21 cellular contexts compared by ENCODE assay signal in the genomic region with DNA sequence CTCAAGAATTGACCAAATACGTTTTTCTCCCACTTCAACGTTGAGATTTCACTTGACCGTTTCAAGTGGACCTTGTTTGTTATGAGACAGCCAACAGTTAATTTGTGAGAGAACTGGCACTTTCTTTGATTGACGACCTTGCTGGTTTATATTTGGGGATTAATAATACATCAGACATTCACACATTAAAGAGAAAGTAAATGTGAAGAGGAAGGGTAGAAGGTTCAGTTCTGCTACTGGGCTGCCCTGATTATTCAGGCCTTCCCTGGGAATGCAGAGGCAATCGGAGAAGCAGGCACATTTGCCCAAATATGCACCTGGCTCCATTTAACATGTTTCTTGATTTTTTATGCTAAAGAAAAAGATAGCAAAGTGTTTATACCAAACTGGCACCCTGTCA.
"Had no signal": no experiment of that assay in that cellular context is flagged by ENCODE, and none has a peak within 500 bp of the region (broad histone marks: within the 10 kb centered on the region; RNA-seq: fewer than 3 reads in every experiment).

No MANE protein-coding gene starts in this region.

- H3K4me1 Mint-ChIP-seq: activated naive CD4-positive, alpha-beta T cell treated with anti-CD3 and anti-CD28 coated beads, Interleukin-2, amount 10 ng/mL, durations not matched to agents 7 days and 5 days; activated naive CD8-positive, alpha-beta T cell treated with anti-CD3 and anti-CD28 coated beads for 36 hours; T-cell had no signal

- H3K36me3 Mint-ChIP-seq: activated naive CD4-positive, alpha-beta T cell treated with anti-CD3 and anti-CD28 coated beads, Interleukin-2, amount 10 ng/mL, durations not matched to agents 7 days and 5 days; activated naive CD8-positive, alpha-beta T cell treated with anti-CD3 and anti-CD28 coated beads for 36 hours; T-cell had no signal

- H3K4me1 ChIP-seq: colonic mucosa had no signal

- ATAC-seq: activated CD8-positive, alpha-beta T cell treated with anti-CD3 and anti-CD28 coated beads for 36 hours; activated T-cell treated with anti-CD3 and anti-CD28 coated beads, Interleukin-2, amount 50 U/mL, for 72 hours; T-cell had no signal

- H3K9me3 ChIP-seq: colonic mucosa had no signal

- H3K27ac ChIP-seq: colonic mucosa, PC-9, VCaP had no signal

- H3K4me3 Mint-ChIP-seq: activated CD8-positive, alpha-beta T cell treated with anti-CD3 and anti-CD28 coated beads for 36 hours; activated naive CD4-positive, alpha-beta T cell treated with anti-CD3 and anti-CD28 coated beads, Interleukin-2, amount 10 ng/mL, durations not matched to agents 7 days and 5 days; activated naive CD8-positive, alpha-beta T cell treated with anti-CD3 and anti-CD28 coated beads for 36 hours; activated T-cell treated with anti-CD3 and anti-CD28 coated beads, Interleukin-2, amount 50 U/mL, for 72 hours; T-cell had no signal

- H3K27me3 Mint-ChIP-seq: activated naive CD4-positive, alpha-beta T cell treated with anti-CD3 and anti-CD28 coated beads, Interleukin-2, amount 10 ng/mL, durations not matched to agents 7 days and 5 days; T-cell had no signal

- H3K36me3 ChIP-seq: colonic mucosa had no signal

- H3K4me3 ChIP-seq: colonic mucosa, PC-9 had no signal

- H2AFZ ChIP-seq: PC-9 had no signal

- DNase-seq: activated CD4-positive, alpha-beta T cell treated with anti-CD3 and anti-CD28 coated beads for 4 hours; activated CD8-positive, alpha-beta memory T cell treated with anti-CD3 and anti-CD28 coated beads, Interleukin-2, amount 50 U/mL, for 4 hours; activated CD8-positive, alpha-beta T cell treated with anti-CD3 and anti-CD28 coated beads for 36 hours; activated gamma-delta T cell treated with Interleukin-2 at 50 U/mL for 16 hours; activated naive CD4-positive, alpha-beta T cell treated with anti-CD3 and anti-CD28 coated beads, Interleukin-2, amount 10 ng/mL, durations not matched to agents 7 days and 5 days; activated naive CD8-positive, alpha-beta T cell treated with anti-CD3 and anti-CD28 coated beads for 36 hours; activated T-cell treated with anti-CD3 and anti-CD28 coated beads, Interleukin-2, amount 50 U/mL, for 72 hours; colonic mucosa; Kasumi-1; KBM-7; NCI-H146; NCI-H187 treated with DMSO at 0.1 percent for 48 hours; NCI-H2107; NCI-H510A treated with DMSO at 0.1 percent for 48 hours; SHP77 treated with DMSO at 0.1 percent for 48 hours; T-cell; T-helper 2 cell; T1000 had no signal

- H3K9me3 Mint-ChIP-seq: activated CD8-positive, alpha-beta T cell treated with anti-CD3 and anti-CD28 coated beads for 36 hours; activated naive CD4-positive, alpha-beta T cell treated with anti-CD3 and anti-CD28 coated beads, Interleukin-2, amount 10 ng/mL, durations not matched to agents 7 days and 5 days; activated naive CD8-positive, alpha-beta T cell treated with anti-CD3 and anti-CD28 coated beads for 36 hours; activated T-cell treated with anti-CD3 and anti-CD28 coated beads, Interleukin-2, amount 50 U/mL, for 72 hours; activated T-helper 2 cell treated with anti-CD3 and anti-CD28 coated beads, Interferon-gamma antibody, Interleukin-2, Interleukin-4, amounts not matched to agents 10 μg/mL and 5 μg/mL and 100 μg/mL, durations not matched to agents 14 hours and 24 hours and 36 hours; T-cell had no signal

- H3K27ac Mint-ChIP-seq: activated CD8-positive, alpha-beta T cell treated with anti-CD3 and anti-CD28 coated beads for 36 hours; activated naive CD4-positive, alpha-beta T cell treated with anti-CD3 and anti-CD28 coated beads, Interleukin-2, amount 10 ng/mL, durations not matched to agents 7 days and 5 days; activated naive CD8-positive, alpha-beta T cell treated with anti-CD3 and anti-CD28 coated beads for 36 hours; activated T-cell treated with anti-CD3 and anti-CD28 coated beads, Interleukin-2, amount 50 U/mL, for 72 hours; activated T-helper 2 cell treated with anti-CD3 and anti-CD28 coated beads, Interferon-gamma antibody, Interleukin-2, Interleukin-4, amounts not matched to agents 10 μg/mL and 5 μg/mL and 100 μg/mL, durations not matched to agents 14 hours and 24 hours and 36 hours; T-cell had no signal

- H3K27me3 ChIP-seq: colonic mucosa had no signal

- H3K4me2 ChIP-seq: PC-9 had no signal
